Comparison of ENCODE assay signal across 8 cellular contexts in genomic region chr9:35882265-35882848, GRCh38. TPM values are rescaled to one million over a fixed set of nuclear protein-coding genes. Genes with fewer than 3 reads are reported as not detected.
DNase-seq lines count a peak whose midpoint lies in the region; ATAC-seq, FAIRE-seq and TF ChIP-seq lines count a peak whose summit lies in the region.

No MANE protein-coding gene starts in this region.

- POLR2A ChIA-PET in AG04449 (lab: Yijun Ruan, JAX) = interaction anchor here (1.0 kb wide), 1 partner anchor 92 kb away, joined by 3 read pairs; no protein-coding TSS in a partner anchor

- WGBS in lower leg skin, 2 donors = 1% methylated on average over 4 of the region's 4 CpGs

- CTCF ChIA-PET in AG04449 (lab: Yijun Ruan, JAX) = interaction anchor here (0.6 to 3.0 kb wide), 61 partner anchors 9 to 235 kb away, joined by 3 to 131 read pairs (median 5); partner anchors contain the start of genes FAM221B, HINT2, HRCT1 and NPR2

- H3K4me3 ChIP-seq in AG04449 (ENCODE audit: low read depth, low read length) (no peak overlapping the region), lower leg skin (ENCODE audit: low read depth, poor library complexity, severe bottlenecking) (no peak overlapping the region)

- TF ChIP-seq CTCF in AG04449 (IDR thresholded peaks at IDR 0.05; ENCODE audit: insufficient read depth, low read length, missing control alignments) (peak; percentile 93), lower leg skin (IDR thresholded peaks at IDR 0.05) (peak in 1 of 3 donors; percentile 73)

- ATAC-seq in HG03565 (IDR thresholded peaks at IDR 0.05; ENCODE audit: unreplicated experiment) = no peak

- TF ChIP-seq POLR2A in H54 (IDR thresholded peaks at IDR 0.05; ENCODE audit: low read depth, low read length) (no peak), lower leg skin (IDR thresholded peaks at IDR 0.05) (no peak)

- FAIRE-seq in H54 (lab: Jason Lieb, UNC) = peak; percentile 94

- DNase-seq in AG04449 (ENCODE audit: low read depth, low spot score) (no peak), H54 (ENCODE audit: insufficient read length, low spot score) (no peak), NCI-H524 treated with DMSO at 0.1 percent for 48 hours (lab: John Stamatoyannopoulos, UW) (peak; percentile 31), dedifferentiated amniotic fluid mesenchymal stem cell (ENCODE audit: extremely low spot score) (peak; percentile 73), lower leg skin (ENCODE audit: low spot score in 2 of 2) (peak; percentile 81 to 97)
- DNase-seq in activated CD4-positive, alpha-beta T cell treated with anti-CD3 and anti-CD28 coated beads, Interleukin-2, amount 50 U/mL, for 1 hour = peak; percentile 82
- peak; percentile 55 to 76 (median 75) for DNase-seq in stimulated activated CD4-positive, alpha-beta T cell treated with anti-CD3 and anti-CD28 coated beads, TNF-alpha, amount 100 ng/mL, for 4 hours (ENCODE audit: low read depth in 3 of 3)

- intact Hi-C loops in lower leg skin (cut with DNase I; ENCODE audit: low total_unique reads) = loop anchor here (5.0 kb wide), 1 partner anchor 90 kb away; the partner anchor contains the start of gene NPR2

RNA-seq across cellular contexts. Expression of gene OR13J1, which starts 12.2 kb away (rescaled TPM):
- total RNA-seq in lower leg skin = not detected

RNA-seq across cellular contexts. Expression of gene HRCT1, which starts 23.6 kb away (rescaled TPM):
- 1 to 10 TPM; 1.1 to 5.7 (median 3.9) TPM for total RNA-seq in lower leg skin

RNA-seq across cellular contexts. Expression of gene SPAAR, which starts 26.9 kb away (rescaled TPM):
- total RNA-seq in lower leg skin = 1 to 10 TPM in 2 of 4 donors, under 1 TPM in 2; 0.66 to 1.5 (median 0.95) TPM

RNA-seq across cellular contexts. Expression of gene TMEM8B, which starts 53.3 kb away (rescaled TPM):
- 1 to 10 TPM; 2.2 to 8.4 (median 5.4) TPM for total RNA-seq in lower leg skin

RNA-seq across cellular contexts. Expression of gene FAM221B, which starts 53.8 kb away (rescaled TPM):
- not detected for total RNA-seq in lower leg skin

Comparison
In these comparisons a context has a peak if more than half of its experiments do, and no peak if none do; other contexts are left out.
1. DNase-seq: peak in NCI-H524 treated with DMSO at 0.1 percent for 48 hours (single experiment), activated CD4-positive, alpha-beta T cell treated with anti-CD3 and anti-CD28 coated beads, Interleukin-2, amount 50 U/mL, for 1 hour (single experiment), dedifferentiated amniotic fluid mesenchymal stem cell (single experiment), lower leg skin (2 of 2) and stimulated activated CD4-positive, alpha-beta T cell treated with anti-CD3 and anti-CD28 coated beads, TNF-alpha, amount 100 ng/mL, for 4 hours (3 of 3); none in AG04449 (single experiment) and H54 (single experiment).